ENCODE assay signal across 8 cellular contexts in the genomic region with DNA sequence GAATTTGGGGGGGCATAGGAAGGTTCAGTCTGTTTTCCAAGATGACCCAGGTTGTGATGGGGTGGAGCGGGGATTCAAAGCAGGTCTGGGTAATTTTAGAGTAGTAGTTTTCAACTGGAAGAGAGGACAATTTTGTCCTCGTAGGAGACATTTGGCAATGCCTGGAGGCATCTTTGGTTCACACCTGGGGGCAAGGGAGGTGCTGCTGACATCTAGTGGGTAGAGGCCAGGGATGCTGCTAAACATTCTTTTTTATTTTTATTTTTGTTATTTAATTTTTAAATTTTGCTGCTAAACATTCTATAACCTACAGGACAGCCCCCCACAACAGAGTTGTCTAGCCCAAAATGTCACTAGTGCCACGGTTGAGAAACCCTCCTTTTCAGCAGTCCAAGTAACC. TPM values are rescaled to one million over a fixed set of nuclear protein-coding genes. Genes with fewer than 3 reads are reported as not detected.
DNase-seq lines count a peak whose midpoint lies in the region; ATAC-seq and TF ChIP-seq lines count a peak whose summit lies in the region.

No MANE protein-coding gene starts in this region.

- H3K27me3 ChIP-seq in MG63 (no peaks in the 10 kb centered on the region), colonic mucosa (peaks cover 7% of the 10 kb centered on the region)

- DNase-seq in ELR (ENCODE audit: low read depth) (peak; percentile 23), MG63 (no peak), colonic mucosa (no peak), osteocyte (ENCODE audit: extremely low spot score, unreplicated experiment) (no peak), UCSD-AML1 (lab: John Stamatoyannopoulos, UW; ENCODE audit: unreplicated experiment) (no peak), inferior parietal cortex (ENCODE audit: extremely low spot score) (no peak), superior temporal gyrus (ENCODE audit: extremely low spot score) (no peak)

- peak overlapping the region; percentile 74 for H3K4me3 Mint-ChIP-seq in osteocyte (ENCODE audit: unreplicated experiment)

- H3K36me3 Mint-ChIP-seq in osteocyte (ENCODE audit: unreplicated experiment) = no peaks in the 10 kb centered on the region

- H3K4me1 ChIP-seq in colonic mucosa = no peaks in the 10 kb centered on the region

- H3K27me3 Mint-ChIP-seq in osteocyte (ENCODE audit: unreplicated experiment) = no peaks in the 10 kb centered on the region

- peak overlapping the region; percentile 76; the same call in 1 of the 2 replicates for H3K4me3 ChIP-seq in MG63
- H3K4me3 ChIP-seq in colonic mucosa = peak overlapping the region; percentile 58

- no peaks in the 10 kb centered on the region for H3K9me3 ChIP-seq in MG63
- H3K9me3 ChIP-seq in colonic mucosa = no peaks in the 10 kb centered on the region

- H3K27ac Mint-ChIP-seq in osteocyte (ENCODE audit: unreplicated experiment) = peak overlapping the region; percentile 72

- H3K9ac ChIP-seq in colonic mucosa (ENCODE audit: low read depth in 2 of 2, low read length in 2 of 2) = peak overlapping the region in 1 of 2 donors; percentile 90

- H3K9me3 Mint-ChIP-seq in osteocyte (ENCODE audit: unreplicated experiment) = no peaks in the 10 kb centered on the region

- H3K4me1 Mint-ChIP-seq in osteocyte (ENCODE audit: unreplicated experiment) = peaks cover 38% of the 10 kb centered on the region

- H3K27ac ChIP-seq in colonic mucosa = no peak overlapping the region

- peaks cover 3% of the 10 kb centered on the region; the same call in 1 of the 2 replicates for H3K36me3 ChIP-seq in MG63
- no peaks in the 10 kb centered on the region for H3K36me3 ChIP-seq in colonic mucosa

- intact Hi-C loops in colonic mucosa (cut with DNase I) = no loop called here

- TF ChIP-seq CTCF in colonic mucosa (IDR thresholded peaks at IDR 0.05) (no peak), osteocyte (IDR thresholded peaks at IDR 0.05) (no peak)

- ATAC-seq in GM18511 (IDR thresholded peaks at IDR 0.05; ENCODE audit: unreplicated experiment) = no peak

RNA-seq across cellular contexts. Expression of a gene that starts 1.9 kb away (rescaled TPM):
- 24.1 and 42.7 TPM in 2 replicates for total RNA-seq in MG63 (2014; rRNA removed; shearing (Covaris generic); ENCODE audit: low replicate concordance)
- total RNA-seq in colonic mucosa (10 to 100 TPM; 23.0 to 67.1 TPM), osteocyte (25.6 and 32.9 TPM in 2 replicates)

RNA-seq across cellular contexts. Expression of a gene that starts 37.9 kb away (rescaled TPM):
- 1.5 and 10.0 TPM in 2 replicates for total RNA-seq in MG63 (2014; rRNA removed; shearing (Covaris generic); ENCODE audit: low replicate concordance)
- total RNA-seq in colonic mucosa = 1 to 10 TPM; 2.9 to 3.5 TPM
- 3.6 and 4.7 TPM in 2 replicates for total RNA-seq in osteocyte

RNA-seq across cellular contexts. Expression of a gene that starts 43.6 kb away (rescaled TPM):
- 14.6 and 38.0 TPM in 2 replicates for total RNA-seq in MG63 (2014; rRNA removed; shearing (Covaris generic); ENCODE audit: low replicate concordance)
- total RNA-seq in colonic mucosa = 10 to 100 TPM; 20.4 to 20.9 TPM
- 14.7 and 14.8 TPM in 2 replicates for total RNA-seq in osteocyte

RNA-seq across cellular contexts. Expression of a gene that starts 43.7 kb away (rescaled TPM):
- total RNA-seq in MG63 (2014; rRNA removed; shearing (Covaris generic); ENCODE audit: low replicate concordance) = 9.6 and 38.4 TPM in 2 replicates
- total RNA-seq in colonic mucosa = 10 to 100 TPM; 29.9 to 35.5 TPM
- total RNA-seq in osteocyte = 15.2 and 17.3 TPM in 2 replicates
